ENCODE assay signal across 12 cellular contexts in genomic region chr21:34205811-34206635, GRCh38.
A peak's percentile ranks its signal among the peaks of the same experiment; 100 is the strongest.
DNase-seq lines count a peak whose midpoint lies in the region; TF ChIP-seq lines count a peak whose summit lies in the region.
"Had no signal": no experiment of that assay in that cellular context is flagged by ENCODE, and none has a peak within 500 bp of the region (broad histone marks: within the 10 kb centered on the region; RNA-seq: fewer than 3 reads in every experiment).

No MANE protein-coding gene starts in this region.

- H3K27me3 ChIP-seq in tibial artery = no peaks in the 10 kb centered on the region
- no peaks in the 10 kb centered on the region for H3K27me3 ChIP-seq in left ventricle myocardium inferior (ENCODE audit: low read depth)
- no peaks in the 10 kb centered on the region for H3K27me3 ChIP-seq in CD4-positive, alpha-beta memory T cell (ENCODE audit: insufficient read depth, low read length)

- peaks cover 17% of the 10 kb centered on the region for H3K9me3 Mint-ChIP-seq in T-helper 1 cell treated with Interleukin-12 subunit alpha and Interleukin-12 subunit beta and Interleukin-4 antibody, amounts not matched to agents 30 μg/mL and 1 μg/mL, for 36 hours
- H3K9me3 Mint-ChIP-seq in CD4-positive, alpha-beta memory T cell = peaks cover 0 to 13% (median 3%) of the 10 kb centered on the region in 8 donors
- H3K9me3 Mint-ChIP-seq: activated B cell treated with CpG ODN at 0.5 μM for 24 hours; activated naive CD4-positive, alpha-beta T cell treated with anti-CD3 and anti-CD28 coated beads, Interleukin-2, amount 50 U/mL, for 24 hours had no signal

- no peak overlapping the region for H3K4me3 Mint-ChIP-seq in T-helper 1 cell treated with Interleukin-12 subunit alpha and Interleukin-12 subunit beta and Interleukin-4 antibody, amounts not matched to agents 30 μg/mL and 1 μg/mL, for 36 hours
- no peak overlapping the region for H3K4me3 Mint-ChIP-seq in CD4-positive, alpha-beta memory T cell
- H3K4me3 Mint-ChIP-seq: activated B cell treated with CpG ODN at 0.5 μM for 24 hours; activated naive CD4-positive, alpha-beta T cell treated with anti-CD3 and anti-CD28 coated beads, Interleukin-2, amount 50 U/mL, for 24 hours had no signal

- H3K27ac ChIP-seq in tibial artery (peak overlapping the region; percentile 8 to 71), left ventricle myocardium inferior (replicated peaks) (no peak overlapping the region)
- no peak overlapping the region for H3K27ac ChIP-seq in CD4-positive, alpha-beta memory T cell (ENCODE audit: low read depth, low read length)

- H3K4me3 ChIP-seq in tibial artery (no peak overlapping the region), left ventricle myocardium inferior (no peak overlapping the region)
- no peak overlapping the region for H3K4me3 ChIP-seq in CD4-positive, alpha-beta memory T cell (ENCODE audit: low read length in 2 of 2)

- no peak for TF ChIP-seq CTCF in tibial artery (IDR thresholded peaks at IDR 0.05)
- TF ChIP-seq CTCF in left ventricle myocardium inferior (IDR thresholded peaks at IDR 0.05; ENCODE audit: borderline replicate concordance) = no peak

- peaks cover 32% of the 10 kb centered on the region for H3K4me1 Mint-ChIP-seq in T-helper 1 cell treated with Interleukin-12 subunit alpha and Interleukin-12 subunit beta and Interleukin-4 antibody, amounts not matched to agents 30 μg/mL and 1 μg/mL, for 36 hours (ENCODE audit: low read depth)
- peaks cover 7 to 21% (median 11%) of the 10 kb centered on the region in 4 donors for H3K4me1 Mint-ChIP-seq in CD4-positive, alpha-beta memory T cell

- peaks cover 0 to 53% (median 25%) of the 10 kb centered on the region in 4 donors for H3K4me1 ChIP-seq in tibial artery
- H3K4me1 ChIP-seq in left ventricle myocardium inferior = peaks cover 28% of the 10 kb centered on the region
- H3K4me1 ChIP-seq in CD4-positive, alpha-beta memory T cell (ENCODE audit: insufficient read depth, low read length) = peaks cover 12% of the 10 kb centered on the region

- peak overlapping the region; percentile 52 for H3K27ac Mint-ChIP-seq in T-helper 1 cell treated with Interleukin-12 subunit alpha and Interleukin-12 subunit beta and Interleukin-4 antibody, amounts not matched to agents 30 μg/mL and 1 μg/mL, for 36 hours
- H3K27ac Mint-ChIP-seq in CD4-positive, alpha-beta memory T cell = peak overlapping the region in 1 of 7 donors; percentile 43
- H3K27ac Mint-ChIP-seq: activated B cell treated with CpG ODN at 0.5 μM for 24 hours; activated naive CD4-positive, alpha-beta T cell treated with anti-CD3 and anti-CD28 coated beads, Interleukin-2, amount 50 U/mL, for 24 hours had no signal

- DNase-seq in SKM-1 treated with dmso at 0.1 percent for 144 hours (lab: John Stamatoyannopoulos, UW; ENCODE audit: unreplicated experiment) (peak; percentile 12), SKM-1 (lab: John Stamatoyannopoulos, UW; ENCODE audit: unreplicated experiment) (no peak), NCI-H1105 (lab: John Stamatoyannopoulos, UW) (peak; percentile 30), tibial artery (no peak), left ventricle myocardium inferior (no peak), activated T-cell treated with anti-CD3 and anti-CD28 coated beads for 4 hours (no peak)
- DNase-seq in CD4-positive, alpha-beta memory T cell = no peak
- DNase-seq: activated B cell treated with CpG ODN at 0.5 μM for 24 hours, kidney glomerular epithelial cell, NCI-H526 had no signal

- no peaks in the 10 kb centered on the region for H3K27me3 Mint-ChIP-seq in T-helper 1 cell treated with Interleukin-12 subunit alpha and Interleukin-12 subunit beta and Interleukin-4 antibody, amounts not matched to agents 30 μg/mL and 1 μg/mL, for 36 hours (ENCODE audit: low read depth)
- no peaks in the 10 kb centered on the region for H3K27me3 Mint-ChIP-seq in CD4-positive, alpha-beta memory T cell
- H3K27me3 Mint-ChIP-seq: activated naive CD4-positive, alpha-beta T cell treated with anti-CD3 and anti-CD28 coated beads, Interleukin-2, amount 50 U/mL, for 24 hours had no signal

- H3K9me3 ChIP-seq in tibial artery (no peaks in the 10 kb centered on the region), left ventricle myocardium inferior (replicated peaks) (no peaks in the 10 kb centered on the region)
- H3K9me3 ChIP-seq in CD4-positive, alpha-beta memory T cell (ENCODE audit: control insufficient read depth in 1 of 2, low read length in 2 of 2) = no peaks in the 10 kb centered on the region

- intact Hi-C loops in tibial artery (cut with DNase I; ENCODE audit: low total_unique reads) = no loop called here
- intact Hi-C loops in left ventricle myocardium inferior (cut with micrococcal nuclease) = loop anchor here (10.0 kb wide), 1 partner anchor 291 kb away; the partner anchor contains the start of gene ATP5PO
- intact Hi-C loops in CD4-positive, alpha-beta memory T cell (cut with micrococcal nuclease) = no loop called here

- peaks cover 7% of the 10 kb centered on the region for H3K36me3 Mint-ChIP-seq in T-helper 1 cell treated with Interleukin-12 subunit alpha and Interleukin-12 subunit beta and Interleukin-4 antibody, amounts not matched to agents 30 μg/mL and 1 μg/mL, for 36 hours (ENCODE audit: low read depth)
- H3K36me3 Mint-ChIP-seq in CD4-positive, alpha-beta memory T cell = no peaks in the 10 kb centered on the region

- POLR2A ChIA-PET in CD4-positive, alpha-beta memory T cell (lab: Charles Lee; ENCODE audit: partially characterized antibody) = no interaction called here

- CTCF ChIA-PET in CD4-positive, alpha-beta memory T cell (lab: Charles Lee; ENCODE audit: partially characterized antibody) = interaction anchor here (1.0 to 8.3 kb wide), 4 partner anchors 13 to 286 kb away, joined by 3 to 81 read pairs (median 4); no protein-coding TSS in a partner anchor

- H3K36me3 ChIP-seq in tibial artery (no peaks in the 10 kb centered on the region), left ventricle myocardium inferior (no peaks in the 10 kb centered on the region)
- no peaks in the 10 kb centered on the region for H3K36me3 ChIP-seq in CD4-positive, alpha-beta memory T cell (ENCODE audit: insufficient read depth, low read length)

Comparison
In these comparisons a context has a peak if more than half of its experiments do, and no peak if none do; other contexts are left out.
1. DNase-seq: peak in SKM-1 treated with dmso at 0.1 percent for 144 hours (single experiment) and NCI-H1105 (single experiment); none in SKM-1 (single experiment), tibial artery (0 of 2), left ventricle myocardium inferior (single experiment), CD4-positive, alpha-beta memory T cell (0 of 5) and activated T-cell treated with anti-CD3 and anti-CD28 coated beads for 4 hours (single experiment).
2. H3K27ac ChIP-seq: peak in tibial artery (2 of 2); none in left ventricle myocardium inferior (single experiment) and CD4-positive, alpha-beta memory T cell (single experiment).